Comparison of ENCODE assay signal across 8 cellular contexts in genomic region chr11:68213135-68213515, GRCh38. TPM values are rescaled to one million over a fixed set of nuclear protein-coding genes. Genes with fewer than 3 reads are reported as not detected.
DNase-seq lines count a peak whose midpoint lies in the region; ATAC-seq and TF ChIP-seq lines count a peak whose summit lies in the region.

Gene KMT5B, minus strand, starts transcription at chr11:68213296. Its CDS starts 23,220 bp downstream, at chr11:68190076.

- no TSS peak for BruUV-seq in IMR-90 (replicated peaks; lab: Mats Ljungman, UMichigan)

- dilution Hi-C loops in IMR-90 (cut with HindIII; ENCODE audit: low sequenced_read_pairs, unreplicated experiment) = no loop called here

- peak within 1 kb of the TSS; percentile 91 for H3K9ac ChIP-seq in IMR-90 (ENCODE audit: low read depth, low read length)

- DNase-seq in activated T-cell treated with anti-CD3 and anti-CD28 coated beads for 24 hours (ENCODE audit: low read depth) (peak; percentile 33), activated T-cell treated with anti-CD3 and anti-CD28 coated beads for 4 hours (no peak), IMR-90 (peak; percentile 54), midbrain (lab: John Stamatoyannopoulos, UW) (peak; percentile 47), NCI-H146 (lab: John Stamatoyannopoulos, UW) (no peak)
- DNase-seq in activated CD4-positive, alpha-beta T cell treated with anti-CD3 and anti-CD28 coated beads for 24 hours (ENCODE audit: low read depth in 2 of 2) = peak; percentile 23 to 44
- peak in 1 of 3 experiments; percentile 46 for DNase-seq in effector memory CD8-positive, alpha-beta T cell
- no peak for DNase-seq in stimulated activated effector memory CD8-positive, alpha-beta T cell treated with anti-CD3 and anti-CD28 coated beads, Interleukin-12 subunit alpha, Interleukin-12 subunit beta, amount 100 ng/mL, for 72 hours (ENCODE audit: low spot score in 2 of 2)

- H3K79me1 ChIP-seq in IMR-90 (ENCODE audit: low read depth in 1 of 2, low read length in 2 of 2) = peaks cover 6 to 43% of the 10 kb centered on the region in 2 experiments

- intact Hi-C loops in IMR-90 (cut with micrococcal nuclease) = no loop called here

- 0% methylated on average over 2 of the region's 60 CpGs; no CpG with 5 or more reads in 1 of the 2 experiments for WGBS in IMR-90 (ENCODE audit: extremely low coverage in 2 of 2, insufficient read length in 1 of 2), 2 experiments

- H3K9me3 ChIP-seq in IMR-90 (ENCODE audit: control insufficient read depth, insufficient read depth, low read length) = no peaks in the 10 kb centered on the region

- no peak for TF ChIP-seq POLR2A in IMR-90 (IDR thresholded peaks at IDR 0.05; ENCODE audit: low read depth, low read length)

- peak within 1 kb of the TSS; percentile 88 for H4K5ac ChIP-seq in IMR-90 (ENCODE audit: low read depth, low read length)

- peaks cover 5% of the 10 kb centered on the region; the same call in 1 of the 2 replicates for H3K4me1 ChIP-seq in IMR-90 (ENCODE audit: control insufficient read depth, insufficient read depth, low read length)

- peak within 1 kb of the TSS; percentile 94 for H3K4me2 ChIP-seq in IMR-90 (ENCODE audit: low read depth, low read length)

- CTCF ChIA-PET in IMR-90 (lab: Yijun Ruan, JAX) = no interaction called here

- H2BK15ac ChIP-seq in IMR-90 (ENCODE audit: low read depth, low read length) = peak within 1 kb of the TSS; percentile 21; the same call in 1 of the 3 replicates

- no peak within 1 kb of the TSS for H2BK20ac ChIP-seq in IMR-90 (ENCODE audit: low read depth, low read length)

- H2AK5ac ChIP-seq in IMR-90 (ENCODE audit: low read depth, low read length) = peak within 1 kb of the TSS; percentile 61

- peaks cover 39 to 48% of the 10 kb centered on the region in 2 donors for H3K4me1 Mint-ChIP-seq in effector memory CD8-positive, alpha-beta T cell (ENCODE audit: low read depth in 2 of 2)
- H3K4me1 Mint-ChIP-seq in stimulated activated effector memory CD8-positive, alpha-beta T cell treated with anti-CD3 and anti-CD28 coated beads, Interleukin-12 subunit alpha, Interleukin-12 subunit beta, amount 100 ng/mL, for 72 hours = peaks cover 47% of the 10 kb centered on the region

- H3K4me3 ChIP-seq in IMR-90 (ENCODE audit: insufficient read depth, low read depth, low read length) = peak within 1 kb of the TSS; percentile 100

- H3K27ac ChIP-seq in IMR-90 (ENCODE audit: insufficient read depth, low read length) = peak within 1 kb of the TSS; percentile 89

- ATAC-seq in IMR-90 (ENCODE audit: low read depth) = peak; percentile 25
- ATAC-seq in effector memory CD8-positive, alpha-beta T cell (replicated peaks) = peak; percentile 15
- ATAC-seq in stimulated activated effector memory CD8-positive, alpha-beta T cell treated with anti-CD3 and anti-CD28 coated beads, Interleukin-12 subunit alpha, Interleukin-12 subunit beta, amount 100 ng/mL, for 72 hours = peak; percentile 1

- H2AFZ ChIP-seq in IMR-90 (replicated peaks; ENCODE audit: low read length, poor library complexity) = peak within 1 kb of the TSS; percentile 95

- H3K18ac ChIP-seq in IMR-90 (ENCODE audit: low read depth, low read length) = peak within 1 kb of the TSS; percentile 78

- H3K56ac ChIP-seq in IMR-90 (ENCODE audit: extremely low read depth, insufficient read depth, low read length) = peak within 1 kb of the TSS; percentile 65; the same call in 1 of the 2 replicates

- H3K27me3 Mint-ChIP-seq in effector memory CD8-positive, alpha-beta T cell = peaks cover 6 to 14% of the 10 kb centered on the region in 2 donors

- H3K36me3 Mint-ChIP-seq in effector memory CD8-positive, alpha-beta T cell (ENCODE audit: insufficient read depth) = peaks cover 42% of the 10 kb centered on the region
- H3K36me3 Mint-ChIP-seq in stimulated activated effector memory CD8-positive, alpha-beta T cell treated with anti-CD3 and anti-CD28 coated beads, Interleukin-12 subunit alpha, Interleukin-12 subunit beta, amount 100 ng/mL, for 72 hours = peaks cover 33% of the 10 kb centered on the region

- TF ChIP-seq RAD21 in IMR-90 (IDR thresholded peaks at IDR 0.05; ENCODE audit: low read length) = no peak

- H3K14ac ChIP-seq in IMR-90 (replicated peaks; ENCODE audit: low read depth, low read length) = peak within 1 kb of the TSS; percentile 96

- peaks cover 46% of the 10 kb centered on the region for H4K20me1 ChIP-seq in IMR-90 (ENCODE audit: insufficient read depth, low read length)

- peak within 1 kb of the TSS; percentile 85 to 98 for H3K4me3 Mint-ChIP-seq in effector memory CD8-positive, alpha-beta T cell
- peak within 1 kb of the TSS; percentile 88 for H3K4me3 Mint-ChIP-seq in stimulated activated effector memory CD8-positive, alpha-beta T cell treated with anti-CD3 and anti-CD28 coated beads, Interleukin-12 subunit alpha, Interleukin-12 subunit beta, amount 100 ng/mL, for 72 hours

- H3K23ac ChIP-seq in IMR-90 (ENCODE audit: low read depth, low read length) = peak within 1 kb of the TSS; percentile 93

- peak within 1 kb of the TSS; percentile 96 for H2AK9ac ChIP-seq in IMR-90 (replicated peaks; ENCODE audit: low read depth, low read length, poor library complexity)

- H3K36me3 ChIP-seq in IMR-90 (ENCODE audit: control insufficient read depth, insufficient read depth, low read length) = no peaks in the 10 kb centered on the region

- H2BK120ac ChIP-seq in IMR-90 (ENCODE audit: low read depth, low read length) = peak within 1 kb of the TSS; percentile 72

- H3K9me3 Mint-ChIP-seq in effector memory CD8-positive, alpha-beta T cell = no peaks in the 10 kb centered on the region
- no peaks in the 10 kb centered on the region for H3K9me3 Mint-ChIP-seq in stimulated activated effector memory CD8-positive, alpha-beta T cell treated with anti-CD3 and anti-CD28 coated beads, Interleukin-12 subunit alpha, Interleukin-12 subunit beta, amount 100 ng/mL, for 72 hours

- TF ChIP-seq CTCF in IMR-90 (conservative IDR thresholded peaks at IDR 0.05; ENCODE audit: low read depth, low read length) = no peak

- H2BK5ac ChIP-seq in IMR-90 (ENCODE audit: low read depth, low read length, poor library complexity, severe bottlenecking) = peak within 1 kb of the TSS; percentile 100

- in situ Hi-C loops in IMR-90 (cut with MboI; ENCODE audit: low sequenced_read_pairs) = no loop called here

- peaks cover 13% of the 10 kb centered on the region; the same call in 1 of the 2 replicates for H3K9me1 ChIP-seq in IMR-90 (ENCODE audit: insufficient read depth, low read length)

- peak within 1 kb of the TSS; percentile 84 for H4K91ac ChIP-seq in IMR-90 (ENCODE audit: insufficient read depth, low read depth, low read length)

- peak within 1 kb of the TSS; percentile 93 to 98; a peak in 2 of 4 replicates for H4K8ac ChIP-seq in IMR-90 (ENCODE audit: low read depth in 2 of 2, low read length in 2 of 2)

- peaks cover 19% of the 10 kb centered on the region for H3K27me3 ChIP-seq in IMR-90 (ENCODE audit: control insufficient read depth, insufficient read depth, low read length)

- POLR2A ChIA-PET in IMR-90 (lab: Charles Lee; ENCODE audit: unreplicated experiment) = no interaction called here

- H3K4ac ChIP-seq in IMR-90 (ENCODE audit: low read depth, low read length) = peak within 1 kb of the TSS; percentile 96

- peak within 1 kb of the TSS; percentile 93 to 97 for H3K27ac Mint-ChIP-seq in effector memory CD8-positive, alpha-beta T cell
- peak within 1 kb of the TSS; percentile 92 for H3K27ac Mint-ChIP-seq in stimulated activated effector memory CD8-positive, alpha-beta T cell treated with anti-CD3 and anti-CD28 coated beads, Interleukin-12 subunit alpha, Interleukin-12 subunit beta, amount 100 ng/mL, for 72 hours

TF ChIP-seq in IMR-90, 13 proteins besides CTCF, POLR2A, EP300 and RAD21:
- TF ChIP-seq CHD1 (IDR thresholded peaks at IDR 0.05; ENCODE audit: low read depth, low read length) (0 out of 2 replicates have a peak, but pooled peaks have one; percentile 24), BHLHE40 (IDR thresholded peaks at IDR 0.05; ENCODE audit: low read depth, low read length) (no peak), MAZ (IDR thresholded peaks at IDR 0.05; ENCODE audit: borderline replicate concordance, low read depth, low read length) (peak; percentile 13; the same call in 1 of the 2 replicates), FOS (IDR thresholded peaks at IDR 0.05; ENCODE audit: low read depth, low read length) (no peak), RCOR1 (IDR thresholded peaks at IDR 0.05; ENCODE audit: insufficient replicate concordance, low read length) (no peak)
- TF ChIP-seq, protein P1, sequence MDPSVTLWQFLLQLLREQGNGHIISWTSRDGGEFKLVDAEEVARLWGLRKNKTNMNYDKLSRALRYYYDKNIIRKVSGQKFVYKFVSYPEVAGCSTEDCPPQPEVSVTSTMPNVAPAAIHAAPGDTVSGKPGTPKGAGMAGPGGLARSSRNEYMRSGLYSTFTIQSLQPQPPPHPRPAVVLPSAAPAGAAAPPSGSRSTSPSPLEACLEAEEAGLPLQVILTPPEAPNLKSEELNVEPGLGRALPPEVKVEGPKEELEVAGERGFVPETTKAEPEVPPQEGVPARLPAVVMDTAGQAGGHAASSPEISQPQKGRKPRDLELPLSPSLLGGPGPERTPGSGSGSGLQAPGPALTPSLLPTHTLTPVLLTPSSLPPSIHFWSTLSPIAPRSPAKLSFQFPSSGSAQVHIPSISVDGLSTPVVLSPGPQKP (IDR thresholded peaks at IDR 0.05; ENCODE audit: borderline replicate concordance, low read depth, low read length) = no peak

RNA-seq across cellular contexts. Expression of gene KMT5B, which starts in this region (rescaled TPM):
- total RNA-seq in IMR-90 (2012; rRNA removed) = 13.4 and 26.1 TPM in 2 replicates
- polyA plus RNA-seq in IMR-90 (2012; rRNA removed) = 9.6 and 11.2 TPM in 2 replicates
- polyA plus RNA-seq in IMR-90 (2012; cell fraction: cytosol; rRNA removed) = 2.9 and 4.4 TPM in 2 replicates
- 5.9 and 30.5 TPM in 2 replicates for polyA plus RNA-seq in IMR-90 (2012; cell fraction: nucleus; rRNA removed; ENCODE audit: low replicate concordance)

Comparison
In these comparisons a context has a peak if more than half of its experiments do, and no peak if none do; other contexts are left out.
1. DNase-seq: peak in activated T-cell treated with anti-CD3 and anti-CD28 coated beads for 24 hours (single experiment), IMR-90 (single experiment), activated CD4-positive, alpha-beta T cell treated with anti-CD3 and anti-CD28 coated beads for 24 hours (2 of 2) and midbrain (single experiment); none in activated T-cell treated with anti-CD3 and anti-CD28 coated beads for 4 hours (single experiment), stimulated activated effector memory CD8-positive, alpha-beta T cell treated with anti-CD3 and anti-CD28 coated beads, Interleukin-12 subunit alpha, Interleukin-12 subunit beta, amount 100 ng/mL, for 72 hours (0 of 2) and NCI-H146 (single experiment).
2. Peak in every context shown above with its lines, with median percentiles within 50 percentile points of each other: ATAC-seq.